Comparison of ENCODE assay signal across 8 cellular contexts in genomic region chr2:210617732-210618330, GRCh38.
DNase-seq lines count a peak whose midpoint lies in the region; ATAC-seq and TF ChIP-seq lines count a peak whose summit lies in the region.

No MANE protein-coding gene starts in this region.

- peak; percentile 17 for DNase-seq in Caki2 (ENCODE audit: low read depth)
- DNase-seq in NCI-H524 (lab: John Stamatoyannopoulos, UW): peak; percentile 52 to 84
- DNase-seq in chondrocyte (ENCODE audit: low spot score): no peak
- no peak for DNase-seq in nephron progenitor cell
- no peak for DNase-seq in effector memory CD8-positive, alpha-beta T cell

- no peak overlapping the region for H3K4me3 Mint-ChIP-seq in chondrocyte (ENCODE audit: unreplicated experiment)
- no peak overlapping the region for H3K4me3 Mint-ChIP-seq in nephron progenitor cell
- no peak overlapping the region for H3K4me3 Mint-ChIP-seq in effector memory CD8-positive, alpha-beta T cell

- H3K27ac Mint-ChIP-seq in chondrocyte (ENCODE audit: unreplicated experiment): no peak overlapping the region
- no peak overlapping the region for H3K27ac Mint-ChIP-seq in nephron progenitor cell
- no peak overlapping the region for H3K27ac Mint-ChIP-seq in effector memory CD8-positive, alpha-beta T cell

- H3K36me3 Mint-ChIP-seq in chondrocyte (ENCODE audit: low read depth) (no peaks in the 10 kb centered on the region), nephron progenitor cell (ENCODE audit: low read depth) (peaks cover 4% of the 10 kb centered on the region)
- no peaks in the 10 kb centered on the region for H3K36me3 Mint-ChIP-seq in effector memory CD8-positive, alpha-beta T cell (ENCODE audit: insufficient read depth)

- in situ Hi-C loops in Caki2 (cut with HindIII; ENCODE audit: low pct_unique_long_range_greater_than_20kb, low sequenced_read_pairs): no loop called here

- no peaks in the 10 kb centered on the region for H3K9me3 Mint-ChIP-seq in chondrocyte (ENCODE audit: low read depth)
- H3K9me3 Mint-ChIP-seq in nephron progenitor cell: no peaks in the 10 kb centered on the region
- H3K9me3 Mint-ChIP-seq in effector memory CD8-positive, alpha-beta T cell: no peaks in the 10 kb centered on the region

- H3K4me1 Mint-ChIP-seq in chondrocyte (ENCODE audit: low read depth) (peaks cover 3% of the 10 kb centered on the region), nephron progenitor cell (peaks cover 5% of the 10 kb centered on the region)
- no peaks in the 10 kb centered on the region for H3K4me1 Mint-ChIP-seq in effector memory CD8-positive, alpha-beta T cell (ENCODE audit: low read depth in 2 of 2)

- ATAC-seq in GM19351 (IDR thresholded peaks at IDR 0.05; ENCODE audit: unreplicated experiment) (peak; percentile 85), HG03469 (IDR thresholded peaks at IDR 0.05; ENCODE audit: unreplicated experiment) (peak; percentile 81), GM18873 (IDR thresholded peaks at IDR 0.05; ENCODE audit: low FRiP score, unreplicated experiment) (no peak)
- no peak for ATAC-seq in effector memory CD8-positive, alpha-beta T cell (replicated peaks)

- H3K27me3 Mint-ChIP-seq in chondrocyte (ENCODE audit: low read depth): no peaks in the 10 kb centered on the region
- no peaks in the 10 kb centered on the region for H3K27me3 Mint-ChIP-seq in nephron progenitor cell (ENCODE audit: low read depth, poor library complexity)
- H3K27me3 Mint-ChIP-seq in effector memory CD8-positive, alpha-beta T cell: no peaks in the 10 kb centered on the region

- TF ChIP-seq CTCF in chondrocyte (IDR thresholded peaks at IDR 0.05) (peak; percentile 89), nephron progenitor cell (IDR thresholded peaks at IDR 0.05) (peak; percentile 58)

Comparison
In these comparisons a context has a peak if more than half of its experiments do, and no peak if none do; other contexts are left out.
1. DNase-seq: peak in Caki2 (single experiment) and NCI-H524 (2 of 2); none in chondrocyte (single experiment), nephron progenitor cell (single experiment) and effector memory CD8-positive, alpha-beta T cell (0 of 3).
2. ATAC-seq: peak in GM19351 (single experiment) and HG03469 (single experiment); none in effector memory CD8-positive, alpha-beta T cell (single experiment) and GM18873 (single experiment).